25 cellular contexts compared by ENCODE assay signal in the genomic region with DNA sequence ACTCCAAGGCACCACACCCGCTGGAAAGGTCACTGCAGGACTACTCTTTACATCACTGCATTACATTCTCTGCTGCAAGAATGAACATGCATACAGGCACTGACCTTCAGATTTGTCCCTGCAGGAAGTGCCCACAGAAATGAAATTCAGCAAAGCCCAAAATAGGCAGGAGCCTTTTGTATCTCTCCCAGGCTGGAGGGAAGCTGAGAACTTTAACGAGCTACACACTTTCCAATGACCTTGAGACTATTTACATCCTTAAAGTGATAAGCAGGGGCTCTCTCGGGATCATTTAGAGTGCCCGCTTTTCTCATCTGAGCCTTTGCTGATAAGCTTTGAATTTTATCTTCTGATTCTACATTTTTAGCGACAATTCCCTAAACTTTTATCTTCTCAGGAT.
"Had no signal": no experiment of that assay in that cellular context is flagged by ENCODE, and none has a peak within 500 bp of the region (broad histone marks: within the 10 kb centered on the region; RNA-seq: fewer than 3 reads in every experiment).

No MANE protein-coding gene starts in this region.

- H3K27ac Mint-ChIP-seq: activated B cell treated with CpG ODN at 0.5 μM for 24 hours; activated CD4-positive, alpha-beta T cell treated with anti-CD3 and anti-CD28 coated beads for 36 hours; activated naive CD8-positive, alpha-beta T cell treated with anti-CD3 and anti-CD28 coated beads, Interleukin-2, amount 10 ng/mL, durations not matched to agents 7 days and 5 days; immature natural killer cell; nephron progenitor cell had no signal

- H3K4me2 ChIP-seq: hepatocyte had no signal

- H3K9ac ChIP-seq: parathyroid adenoma had no signal

- H3K79me2 ChIP-seq: hepatocyte, parathyroid adenoma had no signal

- H3K4me3 Mint-ChIP-seq: activated B cell treated with CpG ODN at 0.5 μM for 24 hours; activated CD4-positive, alpha-beta T cell treated with anti-CD3 and anti-CD28 coated beads for 36 hours; activated naive CD8-positive, alpha-beta T cell treated with anti-CD3 and anti-CD28 coated beads, Interleukin-2, amount 10 ng/mL, durations not matched to agents 7 days and 5 days; activated T-cell treated with anti-CD3 and anti-CD28 coated beads, Interleukin-2, amount 50 U/mL, for 4 hours; immature natural killer cell; nephron progenitor cell had no signal

- H2AFZ ChIP-seq: hepatocyte, parathyroid adenoma had no signal

- H3K36me3 Mint-ChIP-seq: activated naive CD8-positive, alpha-beta T cell treated with anti-CD3 and anti-CD28 coated beads, Interleukin-2, amount 10 ng/mL, durations not matched to agents 7 days and 5 days had no signal

- H3K4me3 ChIP-seq: hepatocyte, mucosa of descending colon, tibial artery had no signal

- DNase-seq: activated B cell treated with CpG ODN at 0.5 μM for 24 hours; activated CD4-positive, alpha-beta T cell treated with anti-CD3 and anti-CD28 coated beads for 36 hours; activated CD4-positive, alpha-beta T cell treated with anti-CD3 and anti-CD28 coated beads, Interleukin-2, amount 50 U/mL, for 4 hours; activated CD8-positive, alpha-beta memory T cell treated with anti-CD3 and anti-CD28 coated beads for 24 hours; activated CD8-positive, alpha-beta memory T cell treated with anti-CD3 and anti-CD28 coated beads, Interleukin-2, amount 50 U/mL, for 4 hours; activated naive CD4-positive, alpha-beta T cell treated with Interleukin-2 at 50 U/mL for 16 hours; activated naive CD8-positive, alpha-beta T cell treated with anti-CD3 and anti-CD28 coated beads, Interleukin-2, amount 10 ng/mL, durations not matched to agents 7 days and 5 days; activated T-cell treated with anti-CD3 and anti-CD28 coated beads, Interleukin-2, amount 50 U/mL, for 4 hours; amniotic stem cell; dermis blood vessel endothelial cell; effector memory CD4-positive, alpha-beta T cell; glutamatergic neuron; immature natural killer cell; kidney glomerular epithelial cell; mesenchymal stem cell; mucosa of descending colon; nephron progenitor cell; nucleus accumbens; right cardiac atrium; stimulated activated CD4-positive, alpha-beta T cell treated with anti-CD3 and anti-CD28 coated beads, Interleukin-4, amount 100 ng/mL, for 4 hours; stimulated activated naive CD8-positive, alpha-beta T cell treated with anti-CD3 and anti-CD28 coated beads, Interleukin-15, Interleukin-2, amounts not matched to agents 100 U/mL and 50 U/mL, for 24 hours; T-helper 9 cell; tibial artery had no signal

- H3K4me1 ChIP-seq: parathyroid adenoma, tibial artery had no signal

- H3K27me3 Mint-ChIP-seq: activated naive CD8-positive, alpha-beta T cell treated with anti-CD3 and anti-CD28 coated beads, Interleukin-2, amount 10 ng/mL, durations not matched to agents 7 days and 5 days had no signal

- H3K9me3 Mint-ChIP-seq: activated B cell treated with CpG ODN at 0.5 μM for 24 hours; activated naive CD8-positive, alpha-beta T cell treated with anti-CD3 and anti-CD28 coated beads, Interleukin-2, amount 10 ng/mL, durations not matched to agents 7 days and 5 days; activated T-cell treated with anti-CD3 and anti-CD28 coated beads, Interleukin-2, amount 50 U/mL, for 4 hours; immature natural killer cell; nephron progenitor cell had no signal

- H3K27ac ChIP-seq: hepatocyte, parathyroid adenoma, tibial artery had no signal

- H3K9me3 ChIP-seq: mucosa of descending colon, tibial artery had no signal

- H3K4me1 Mint-ChIP-seq: activated B cell treated with CpG ODN at 0.5 μM for 24 hours; activated CD4-positive, alpha-beta T cell treated with anti-CD3 and anti-CD28 coated beads for 36 hours; activated naive CD8-positive, alpha-beta T cell treated with anti-CD3 and anti-CD28 coated beads, Interleukin-2, amount 10 ng/mL, durations not matched to agents 7 days and 5 days; immature natural killer cell had no signal

- H3K27me3 ChIP-seq: hepatocyte, tibial artery had no signal
